Comparison of ENCODE assay signal across 21 cellular contexts in genomic region chr5:98402130-98402529, GRCh38.
"Had no signal": no experiment of that assay in that cellular context is flagged by ENCODE, and none has a peak within 500 bp of the region (broad histone marks: within the 10 kb centered on the region; RNA-seq: fewer than 3 reads in every experiment).

No MANE protein-coding gene starts in this region.

- ATAC-seq: activated naive CD4-positive, alpha-beta T cell treated with anti-CD3 and anti-CD28 coated beads, Interleukin-2, amount 50 U/mL, for 72 hours; activated T-helper 17 cell treated with anti-CD3 and anti-CD28 coated beads, Interleukin-2, amount 50 U/mL, for 72 hours; effector memory CD8-positive, alpha-beta T cell; heart right ventricle; left lobe of liver; lower lobe of right lung; naive thymus-derived CD8-positive, alpha-beta T cell; stimulated activated naive CD8-positive, alpha-beta T cell treated with anti-CD3 and anti-CD28 coated beads, Interleukin-15, Interleukin-2, amounts not matched to agents 100 U/mL and 50 U/mL, for 24 hours had no signal

- DNase-seq: activated CD4-positive, alpha-beta T cell treated with anti-CD3 and anti-CD28 coated beads for 1 hour; activated CD4-positive, alpha-beta T cell treated with anti-CD3 and anti-CD28 coated beads, Interleukin-2, amount 50 U/mL, for 1 hour; activated CD8-positive, alpha-beta memory T cell treated with anti-CD3 and anti-CD28 coated beads for 24 hours; activated CD8-positive, alpha-beta memory T cell treated with anti-CD3 and anti-CD28 coated beads, Interleukin-2, amount 50 U/mL, for 4 hours; activated T-cell treated with anti-CD3 and anti-CD28 coated beads, Interleukin-2, amount 50 U/mL, for 24 hours; brain microvascular endothelial cell; dorsolateral prefrontal cortex; effector memory CD8-positive, alpha-beta T cell; esophagus squamous epithelium; heart right ventricle; lower lobe of right lung; naive thymus-derived CD8-positive, alpha-beta T cell; retina; stimulated activated CD4-positive, alpha-beta T cell treated with anti-CD3 and anti-CD28 coated beads, Interleukin-4, amount 100 ng/mL, for 4 hours; stimulated activated naive CD8-positive, alpha-beta T cell treated with anti-CD3 and anti-CD28 coated beads, Interleukin-15, Interleukin-2, amounts not matched to agents 100 U/mL and 50 U/mL, for 24 hours; T-helper 1 cell; upper lobe of left lung had no signal

- H3K27me3 ChIP-seq: ascending aorta, brain microvascular endothelial cell, dorsolateral prefrontal cortex, esophagus squamous epithelium, heart right ventricle, upper lobe of left lung had no signal

- H3K9me3 ChIP-seq: ascending aorta, esophagus squamous epithelium, heart right ventricle, lower lobe of right lung, upper lobe of left lung had no signal

- H3K36me3 ChIP-seq: ascending aorta, brain microvascular endothelial cell, esophagus squamous epithelium, heart right ventricle, lower lobe of right lung, upper lobe of left lung had no signal

- H3K4me1 ChIP-seq: ascending aorta, esophagus squamous epithelium, heart right ventricle, lower lobe of right lung, upper lobe of left lung had no signal

- H3K27ac ChIP-seq: ascending aorta, brain microvascular endothelial cell, dorsolateral prefrontal cortex, esophagus squamous epithelium, heart right ventricle, lower lobe of right lung, upper lobe of left lung had no signal

- H3K4me3 ChIP-seq: ascending aorta, dorsolateral prefrontal cortex, esophagus squamous epithelium, heart right ventricle, lower lobe of right lung, upper lobe of left lung had no signal
